Comparison of ENCODE assay signal across 15 cellular contexts in the genomic region with DNA sequence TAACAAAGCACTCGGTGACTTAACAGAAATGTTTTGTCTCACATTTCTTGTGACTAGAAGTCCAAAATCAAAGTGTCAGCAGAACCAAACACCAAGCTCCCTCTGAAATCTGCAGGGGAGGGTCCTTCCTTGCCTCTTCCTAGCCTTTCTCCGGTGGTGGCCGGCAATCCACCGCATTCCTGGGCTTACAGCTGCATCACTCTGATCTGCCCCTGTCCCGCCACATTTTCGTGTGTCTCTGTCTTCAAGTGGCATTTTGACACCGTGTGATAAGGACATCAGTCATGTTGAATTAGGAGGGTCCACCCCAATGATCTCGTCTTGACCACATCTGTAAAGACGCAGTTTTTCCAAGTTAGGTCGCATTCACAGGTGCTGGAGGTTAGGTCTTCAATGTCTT. TPM values are rescaled to one million over a fixed set of nuclear protein-coding genes. Genes with fewer than 3 reads are reported as not detected.
DNase-seq lines count a peak whose midpoint lies in the region; ATAC-seq, FAIRE-seq and TF ChIP-seq lines count a peak whose summit lies in the region.
"Had no signal": no experiment of that assay in that cellular context is flagged by ENCODE, and none has a peak within 500 bp of the region (broad histone marks: within the 10 kb centered on the region; RNA-seq: fewer than 3 reads in every experiment).

No MANE protein-coding gene starts in this region.

- WGBS in K562 (ENCODE audit: insufficient coverage, low coverage, missing lambda C conversion rate) = 40% methylated on average over 8 of the region's 10 CpGs

- POLR2A ChIA-PET in CD8-positive, alpha-beta memory T cell (lab: Charles Lee) = interaction anchor here (1.0 kb wide), 1 partner anchor 253 kb away, joined by 3 read pairs; no protein-coding TSS in a partner anchor
- POLR2A ChIA-PET in K562 (lab: Yijun Ruan, JAX) = no interaction called here

- FAIRE-seq in K562 (lab: Jason Lieb, UNC) = no peak
- FAIRE-seq: small intestine had no signal

- ATAC-seq in K562 (no peak), GM21390 (IDR thresholded peaks at IDR 0.05; ENCODE audit: unreplicated experiment) (no peak), HG03378 (IDR thresholded peaks at IDR 0.05; ENCODE audit: unreplicated experiment) (no peak), GM21360 (IDR thresholded peaks at IDR 0.05; ENCODE audit: unreplicated experiment) (no peak)

- H2AFZ ChIP-seq in KMS-11 (ENCODE audit: low read depth) (peak overlapping the region; percentile 72; the same call in 1 of the 2 replicates), K562 (ENCODE audit: low read depth, low read length) (peak overlapping the region; percentile 97), neural progenitor cell (replicated peaks) (no peak overlapping the region)

- peak overlapping the region; percentile 49 for H3K4me3 ChIP-seq in CD8-positive, alpha-beta memory T cell (ENCODE audit: low read length)
- no peak overlapping the region for H3K4me3 ChIP-seq in KMS-11 (IDR thresholded peaks at IDR 0.05; ENCODE audit: insufficient read depth, low read depth, low read length)
- H3K4me3 ChIP-seq in K562 = no peak overlapping the region
- no peak overlapping the region for H3K4me3 ChIP-seq in neural progenitor cell
- H3K4me3 ChIP-seq: hepatocyte, mucosa of descending colon had no signal

- no peak for TF ChIP-seq CTCF in KMS-11 (conservative IDR thresholded peaks at IDR 0.05; ENCODE audit: low read depth, low read length)
- no peak for TF ChIP-seq CTCF in K562 (IDR thresholded peaks at IDR 0.05 in 2 of 3, conservative IDR thresholded peaks at IDR 0.05 in 1 of 3; ENCODE audit: insufficient read depth in 2 of 3, low read depth in 1 of 3, low read length in 3 of 3)
- TF ChIP-seq CTCF in neural progenitor cell (IDR thresholded peaks at IDR 0.05) = no peak

- peaks cover 22 to 23% (median 23%) of the 10 kb centered on the region in 3 donors for H3K4me1 Mint-ChIP-seq in CD8-positive, alpha-beta memory T cell
- peaks cover 16% of the 10 kb centered on the region for H3K4me1 Mint-ChIP-seq in neural progenitor cell

- CTCF ChIA-PET in CD8-positive, alpha-beta memory T cell (lab: Charles Lee) = interaction anchor here (0.6 to 1.2 kb wide), 4 partner anchors 29 to 159 kb away, joined by 3 read pairs; no protein-coding TSS in a partner anchor
- CTCF ChIA-PET in K562 (lab: Yijun Ruan, JAX; ENCODE audit: low intra/inter-chr PET ratio) = no interaction called here

- H3K27me3 ChIP-seq in CD8-positive, alpha-beta memory T cell (ENCODE audit: insufficient read depth, low read length, poor library complexity, severe bottlenecking) = no peaks in the 10 kb centered on the region
- no peaks in the 10 kb centered on the region for H3K27me3 ChIP-seq in KMS-11 (ENCODE audit: insufficient read depth, low read depth)
- no peaks in the 10 kb centered on the region for H3K27me3 ChIP-seq in K562 (ENCODE audit: control insufficient read depth in 2 of 2, insufficient read depth in 2 of 2, low read length in 2 of 2)
- H3K27me3 ChIP-seq in neural progenitor cell = peaks cover 24% of the 10 kb centered on the region
- H3K27me3 ChIP-seq: adrenal gland, hepatocyte had no signal

- H3K27me3 Mint-ChIP-seq in CD8-positive, alpha-beta memory T cell = no peaks in the 10 kb centered on the region
- peaks cover 5% of the 10 kb centered on the region for H3K27me3 Mint-ChIP-seq in neural progenitor cell (ENCODE audit: insufficient read depth, low read depth)

- intact Hi-C loops in K562 (cut with micrococcal nuclease) = loop anchor here (10.0 kb wide), 2 partner anchors 188 to 288 kb away; no protein-coding TSS in a partner anchor

- TF ChIP-seq POLR2A in K562 (conservative IDR thresholded peaks at IDR 0.05) = no peak

- no peaks in the 10 kb centered on the region for H3K9me3 ChIP-seq in CD8-positive, alpha-beta memory T cell (ENCODE audit: low read length)
- no peaks in the 10 kb centered on the region for H3K9me3 ChIP-seq in K562 (replicated peaks; ENCODE audit: control insufficient read depth, insufficient read depth, low read depth, low read length)
- no peaks in the 10 kb centered on the region for H3K9me3 ChIP-seq in neural progenitor cell (ENCODE audit: low read depth)
- H3K9me3 ChIP-seq: adrenal gland, Caco-2, mucosa of descending colon had no signal

- H3K79me2 ChIP-seq in KMS-11 (ENCODE audit: insufficient read depth, low read depth) (peaks cover 20% of the 10 kb centered on the region), K562 (ENCODE audit: control insufficient read depth, insufficient read depth, low read length) (peaks cover 30% of the 10 kb centered on the region), neural progenitor cell (ENCODE audit: low read depth) (no peaks in the 10 kb centered on the region)
- H3K79me2 ChIP-seq: hepatocyte had no signal

- H3K9ac ChIP-seq in KMS-11 (no peak overlapping the region; the same call in 1 of the 2 replicates), K562 (ENCODE audit: insufficient read depth in 1 of 2, low read depth in 2 of 2, low read length in 2 of 2) (peak overlapping the region; percentile 30 to 32; a peak in 2 of 4 replicates), neural progenitor cell (no peak overlapping the region)

- no peak for TF ChIP-seq EP300 in K562 (IDR thresholded peaks at IDR 0.05; ENCODE audit: low read length)

- no peaks in the 10 kb centered on the region for H4K20me1 ChIP-seq in KMS-11 (ENCODE audit: insufficient read depth)
- no peaks in the 10 kb centered on the region for H4K20me1 ChIP-seq in K562 (replicated peaks; ENCODE audit: control insufficient read depth, insufficient read depth, low read length)
- H4K20me1 ChIP-seq in neural progenitor cell (ENCODE audit: low read depth) = no peaks in the 10 kb centered on the region

- H3K4me1 ChIP-seq in CD8-positive, alpha-beta memory T cell (ENCODE audit: insufficient read depth, low read length) = peaks cover 10% of the 10 kb centered on the region
- peaks cover 20% of the 10 kb centered on the region for H3K4me1 ChIP-seq in KMS-11 (ENCODE audit: low read depth, poor library complexity, severe bottlenecking)
- peaks cover 17 to 28% of the 10 kb centered on the region in 2 experiments for H3K4me1 ChIP-seq in K562 (replicated peaks in 1 of 2; ENCODE audit: control insufficient read depth in 2 of 2, insufficient read depth in 2 of 2, low read length in 2 of 2)
- peaks cover 4% of the 10 kb centered on the region for H3K4me1 ChIP-seq in neural progenitor cell

- no peaks in the 10 kb centered on the region for H3K9me1 ChIP-seq in K562 (ENCODE audit: control insufficient read depth, insufficient read depth, low read length)

- in situ Hi-C loops in K562 (cut with MboI) = no loop called here

- peak overlapping the region; percentile 75; the same call in 1 of the 2 replicates for H3K4me2 ChIP-seq in KMS-11
- peak overlapping the region; percentile 74 for H3K4me2 ChIP-seq in K562 (ENCODE audit: insufficient read depth, low read length)
- H3K4me2 ChIP-seq in neural progenitor cell = no peak overlapping the region

- H3K36me3 ChIP-seq in CD8-positive, alpha-beta memory T cell (ENCODE audit: insufficient read depth, low read length) = peaks cover under 1% of the 10 kb centered on the region
- H3K36me3 ChIP-seq in KMS-11 (ENCODE audit: insufficient read depth) (peaks cover 2% of the 10 kb centered on the region; the same call in 1 of the 2 replicates), K562 (ENCODE audit: control insufficient read depth, insufficient read depth, low read length) (peaks cover 25% of the 10 kb centered on the region), neural progenitor cell (no peaks in the 10 kb centered on the region)

- H3K36me3 Mint-ChIP-seq in CD8-positive, alpha-beta memory T cell = peaks cover 0 to 19% (median 0%) of the 10 kb centered on the region in 3 donors
- peaks cover 8% of the 10 kb centered on the region for H3K36me3 Mint-ChIP-seq in neural progenitor cell

- peak overlapping the region in 6 of 7 donors; percentile 89 to 98 (median 95) for H3K4me3 Mint-ChIP-seq in CD8-positive, alpha-beta memory T cell
- H3K4me3 Mint-ChIP-seq in neural progenitor cell = peak overlapping the region; percentile 86

- DNase-seq in CD8-positive, alpha-beta memory T cell = no peak
- DNase-seq in K562 (ENCODE audit: extremely low read depth in 1 of 4, low spot score in 3 of 4) = peak in 2 of 4 experiments; percentile 15 to 20
- peak; percentile 10 for DNase-seq in neural progenitor cell (ENCODE audit: low spot score)
- DNase-seq in NCI-H187 (lab: John Stamatoyannopoulos, UW) = no peak
- DNase-seq: activated CD4-positive, CD25-positive, alpha-beta regulatory T cell treated with anti-CD3 and anti-CD28 coated beads, Interleukin-2, amount 50 U/mL, for 72 hours; Caco-2; NCI-H226; small intestine had no signal

- H3F3A ChIP-seq in neural progenitor cell (ENCODE audit: low read depth) = peaks cover 6% of the 10 kb centered on the region

- no peaks in the 10 kb centered on the region for H3K9me3 Mint-ChIP-seq in CD8-positive, alpha-beta memory T cell
- H3K9me3 Mint-ChIP-seq in neural progenitor cell = no peaks in the 10 kb centered on the region

- no peak overlapping the region for H3K27ac ChIP-seq in CD8-positive, alpha-beta memory T cell (ENCODE audit: low read depth, low read length)
- H3K27ac ChIP-seq in KMS-11 = no peak overlapping the region
- no peak overlapping the region for H3K27ac ChIP-seq in K562 (ENCODE audit: extremely low read depth, low read depth, low read length)
- no peak overlapping the region for H3K27ac ChIP-seq in neural progenitor cell
- H3K27ac ChIP-seq: hepatocyte had no signal

- H3K27ac Mint-ChIP-seq in CD8-positive, alpha-beta memory T cell = peak overlapping the region in 5 of 8 donors; percentile 30 to 98 (median 89)
- peak overlapping the region; percentile 46 for H3K27ac Mint-ChIP-seq in neural progenitor cell

- BruUV-seq in K562 (replicated peaks; lab: Mats Ljungman, UMichigan) = no TSS peak

- no peak for TF ChIP-seq RAD21 in K562 (CRISPR knock-in tag; conservative IDR thresholded peaks at IDR 0.05 in 1 of 2, IDR thresholded peaks at IDR 0.05 in 1 of 2)

RNA-seq across cellular contexts. Expression of gene TOMM7, which starts 30.5 kb away (rescaled TPM):
- total RNA-seq in CD8-positive, alpha-beta memory T cell = 100 to 1,000 TPM; 299 to 318 TPM
- polyA plus RNA-seq in CD8-positive, alpha-beta memory T cell = 409 TPM
- total RNA-seq in K562 (2011; cell fraction: chromatin; rRNA removed; ENCODE audit: low replicate concordance) = 33.0 and 56.7 TPM in 2 replicates
- 99.1 and 138 TPM in 2 replicates for total RNA-seq in K562 (2011; cell fraction: nucleolus; rRNA removed)
- 91.9 and 144 TPM in 2 replicates for total RNA-seq in K562 (2011; cell fraction: nucleoplasm; rRNA removed)
- total RNA-seq in K562 (2014; rRNA removed) = 254 and 299 TPM in 2 replicates
- 527 and 643 TPM in 2 replicates for total RNA-seq in K562 (2014; rRNA removed; fragmentation: Illumina TruSeq; extraction: Trizol)
- 301 and 309 TPM in 2 replicates for total RNA-seq in K562 (2015; rRNA removed; fragmentation: Illumina TruSeq; extraction: Trizol)
- total RNA-seq in K562 (2021) = 421 and 457 TPM in 2 replicates
- 1,717 and 2,316 TPM in 2 replicates for polyA plus RNA-seq in K562 (2011; rRNA removed)
- polyA plus RNA-seq in K562 (2011; cell fraction: cytosol; rRNA removed) = 211 and 453 TPM in 2 replicates
- polyA plus RNA-seq in K562 (2011; cell fraction: nucleus; rRNA removed) = 114 and 243 TPM in 2 replicates
- 614 and 759 TPM in 2 replicates for polyA plus RNA-seq in K562 (2012)
- polyA plus RNA-seq in K562 (2014; fragmentation: Illumina TruSeq; extraction: Trizol) = 263 and 283 TPM in 2 replicates
- 100 to 1,000 TPM; 787 to 797 TPM for polyA plus RNA-seq in K562 (2014; fragmentation: Nextera tagmentation; extraction: Ambion mirVana)
- 564 and 638 TPM in 2 replicates for polyA plus RNA-seq in K562 (2014; rRNA removed)
- polyA minus RNA-seq in K562 (2011; rRNA and poly(A)+ RNA removed) = 96.8 and 124 TPM in 2 replicates
- polyA minus RNA-seq in K562 (2011; cell fraction: cytosol; rRNA and poly(A)+ RNA removed) = 53.5 and 72.6 TPM in 2 replicates
- 31.4 and 79.2 TPM in 2 replicates for polyA minus RNA-seq in K562 (2011; cell fraction: nucleus; rRNA and poly(A)+ RNA removed)
- 75.4 and 89.9 TPM in 2 replicates for total RNA-seq in neural progenitor cell (ENCODE audit: low replicate concordance)

Comparison
In these comparisons a context has a peak if more than half of its experiments do, and no peak if none do; other contexts are left out.
1. H3K9ac ChIP-seq: peak in K562 (2 of 2); none in KMS-11 (single experiment) and neural progenitor cell (single experiment).